Comparison of ENCODE assay signal across 1 cellular context in genomic region chr7:4815609-4816418, GRCh38.
TF ChIP-seq lines count a peak whose summit lies in the region.

No MANE protein-coding gene starts in this region.

TF ChIP-seq in H1, 55 proteins besides CTCF, POLR2A, EP300 and RAD21:
- TF ChIP-seq RNF2 (IDR thresholded peaks at IDR 0.05; ENCODE audit: borderline replicate concordance, low read depth, low read length, missing control alignments, poor library complexity, severe bottlenecking) (no peak), RFX5 (IDR thresholded peaks at IDR 0.05; ENCODE audit: borderline replicate concordance, low read depth, low read length) (no peak), TCF12 (IDR thresholded peaks at IDR 0.05; ENCODE audit: low read depth, low read length) (no peak), CHD2 (IDR thresholded peaks at IDR 0.05; ENCODE audit: low read length) (no peak), KDM4A (IDR thresholded peaks at IDR 0.05; ENCODE audit: low read depth, low read length, severe bottlenecking) (no peak)
TF ChIP-seq in H1: peak in this region for 0.
